ENCODE assay signal across 24 cellular contexts in genomic region chr6:128990349-128990748, GRCh38.
"Had no signal": no experiment of that assay in that cellular context is flagged by ENCODE, and none has a peak within 500 bp of the region (broad histone marks: within the 10 kb centered on the region; RNA-seq: fewer than 3 reads in every experiment).

No MANE protein-coding gene starts in this region.

- DNase-seq: dermis blood vessel endothelial cell; dorsolateral prefrontal cortex; effector CD4-positive, alpha-beta T cell; effector memory CD4-positive, alpha-beta T cell; foreskin keratinocyte; heart left ventricle; hypothalamus; immature natural killer cell; islet precursor cell; kidney; kidney glomerular epithelial cell; left colon; left lung; left ventricle myocardium superior; lower lobe of right lung; mesenchymal stem cell had no signal

- H3K36me3 Mint-ChIP-seq: immature natural killer cell, mesothelial cell of epicardium had no signal

- H3K36me3 ChIP-seq: esophagus muscularis mucosa, gastroesophageal sphincter, left lung, lower lobe of right lung had no signal

- ATAC-seq: foreskin keratinocyte, gastroesophageal sphincter, heart left ventricle, left colon, left lung, left ventricle myocardium superior, lower lobe of right lung had no signal

- H3K4me1 Mint-ChIP-seq: immature natural killer cell, mesothelial cell of epicardium had no signal

- H3K4me3 Mint-ChIP-seq: immature natural killer cell, mesothelial cell of epicardium had no signal

- FAIRE-seq: colon, endothelial cell of umbilical vein, frontal cortex, kidney had no signal

- H3K27ac ChIP-seq: coronary artery, dorsolateral prefrontal cortex, esophagus muscularis mucosa, foreskin keratinocyte, gastroesophageal sphincter, heart left ventricle, hepatocyte, left lung, lower lobe of right lung had no signal

- H3K27ac Mint-ChIP-seq: immature natural killer cell, mesothelial cell of epicardium had no signal

- H3K27me3 ChIP-seq: dorsolateral prefrontal cortex, esophagus muscularis mucosa, gastroesophageal sphincter, heart left ventricle, hepatocyte, left lung had no signal

- H3K4me1 ChIP-seq: esophagus muscularis mucosa, foreskin keratinocyte, gastroesophageal sphincter, left lung, lower lobe of right lung had no signal

- H3K9me3 Mint-ChIP-seq: immature natural killer cell, mesothelial cell of epicardium had no signal

- H3K9me3 ChIP-seq: esophagus muscularis mucosa, gastroesophageal sphincter, heart left ventricle, left lung, lower lobe of right lung had no signal

- H3K4me3 ChIP-seq: coronary artery, dorsolateral prefrontal cortex, esophagus muscularis mucosa, gastroesophageal sphincter, heart left ventricle, hepatocyte, left lung, lower lobe of right lung had no signal
